ENCODE assay signal across 8 cellular contexts in genomic region chr1:84504580-84505021, GRCh38. TPM values are rescaled to one million over a fixed set of nuclear protein-coding genes. Genes with fewer than 3 reads are reported as not detected.
DNase-seq lines count a peak whose midpoint lies in the region; ATAC-seq and TF ChIP-seq lines count a peak whose summit lies in the region.

No MANE protein-coding gene starts in this region.

- 13 to 19% (median 15%) methylated on average over 6 of the region's 6 CpGs for WGBS in heart left ventricle, 4 donors
- WGBS in SK-N-SH (ENCODE audit: low lambda C conversion rate) = 19% methylated on average over 6 of the region's 6 CpGs

- H3K36me3 Mint-ChIP-seq in progenitor cell of endocrine pancreas (ENCODE audit: insufficient read depth) = peaks cover 23% of the 10 kb centered on the region

- H3K27me3 Mint-ChIP-seq in progenitor cell of endocrine pancreas = no peaks in the 10 kb centered on the region

- H3K4me3 Mint-ChIP-seq in progenitor cell of endocrine pancreas (ENCODE audit: low read depth) = peak overlapping the region; percentile 93

- H3K27ac ChIP-seq in heart left ventricle (peak overlapping the region; percentile 89 to 99 (median 96)), SK-N-SH (ENCODE audit: low read depth in 2 of 2, low read length in 1 of 2) (peak overlapping the region; percentile 94 to 99)

- peaks cover 53% of the 10 kb centered on the region for H4K20me1 ChIP-seq in SK-N-SH (ENCODE audit: insufficient read depth)

- H3K4me1 Mint-ChIP-seq in progenitor cell of endocrine pancreas (ENCODE audit: low read depth) = peaks cover 26% of the 10 kb centered on the region

- ATAC-seq in heart left ventricle = no peak
- ATAC-seq in left cardiac atrium = no peak
- ATAC-seq in HG03378 (IDR thresholded peaks at IDR 0.05; ENCODE audit: unreplicated experiment) = no peak

- peak overlapping the region; percentile 86 for H3K4me2 ChIP-seq in SK-N-SH

- no peak for TF ChIP-seq CTCF in heart left ventricle (IDR thresholded peaks at IDR 0.05)
- TF ChIP-seq CTCF in SK-N-SH (IDR thresholded peaks at IDR 0.05) = peak; percentile 29; the same call in 1 of the 2 replicates
- TF ChIP-seq CTCF in progenitor cell of endocrine pancreas (IDR thresholded peaks at IDR 0.05; ENCODE audit: unreplicated experiment) = no peak

- H3K27me3 ChIP-seq in heart left ventricle (no peaks in the 10 kb centered on the region), SK-N-SH (ENCODE audit: insufficient read depth) (no peaks in the 10 kb centered on the region)

- intact Hi-C loops in heart left ventricle (cut with DNase I) (loop anchor here in 7 of 10 donors (2.0 to 10.0 kb wide), 8 partner anchors 16 to 210 kb away; partner anchors contain the start of genes CTBS (in 5 of the 7) and RPF1 (in 1 of the 7)), left cardiac atrium (cut with DNase I) (loop anchor here in 1 of 2 donors (5.0 kb wide), 1 partner anchor 68 kb away; the partner anchor contains the start of gene CTBS)

- CTCF ChIA-PET in SK-N-SH (lab: Yijun Ruan, JAX) = interaction anchor here (0.7 to 4.2 kb wide), 7 partner anchors 23 to 440 kb away, joined by 3 to 28 read pairs (median 3); no protein-coding TSS in a partner anchor

- TF ChIP-seq RAD21 in SK-N-SH (IDR thresholded peaks at IDR 0.05; ENCODE audit: low read length) = no peak

- POLR2A ChIA-PET in SK-N-SH (lab: Yijun Ruan, JAX) = interaction anchor here (0.7 kb wide), 1 partner anchor 341 kb away, joined by 3 read pairs; no protein-coding TSS in a partner anchor

- H3K36me3 ChIP-seq in heart left ventricle (peaks cover 0 to 25% (median 19%) of the 10 kb centered on the region in 9 donors), SK-N-SH (replicated peaks in 1 of 2; ENCODE audit: control insufficient read depth in 1 of 2, insufficient read depth in 2 of 2, low read length in 1 of 2) (peaks cover 18 to 32% of the 10 kb centered on the region in 2 experiments)

- H3K4me3 ChIP-seq in heart left ventricle (peak overlapping the region; percentile 47 to 91 (median 82)), SK-N-SH (ENCODE audit: low read depth in 2 of 2, low read length in 1 of 2) (peak overlapping the region; percentile 71 to 81)

- H3K79me2 ChIP-seq in SK-N-SH (ENCODE audit: insufficient read depth) = peaks cover 76% of the 10 kb centered on the region

- no peak for DNase-seq in heart left ventricle
- DNase-seq in left cardiac atrium = no peak
- DNase-seq in SK-N-SH = peak; percentile 23
- peak; percentile 49 for DNase-seq in fibroblast of gingiva (ENCODE audit: low read depth)
- no peak for DNase-seq in progenitor cell of endocrine pancreas (ENCODE audit: low spot score, unreplicated experiment)
- DNase-seq in SW480 (ENCODE audit: low spot score) = no peak
- DNase-seq in NOMO-1 treated with DMSO at 0.1 percent for 48 hours (lab: John Stamatoyannopoulos, UW; ENCODE audit: unreplicated experiment) = no peak

- peaks cover 3% of the 10 kb centered on the region for H3F3A ChIP-seq in SK-N-SH (replicated peaks; ENCODE audit: insufficient read depth)

- H3K27ac Mint-ChIP-seq in progenitor cell of endocrine pancreas = peak overlapping the region; percentile 98

- H3K9me3 Mint-ChIP-seq in progenitor cell of endocrine pancreas (ENCODE audit: low read depth) = peaks cover 11% of the 10 kb centered on the region

- no peak for TF ChIP-seq POLR2A in heart left ventricle (IDR thresholded peaks at IDR 0.05)

- no peak overlapping the region for H2AFZ ChIP-seq in SK-N-SH (ENCODE audit: low read depth)

- H3K9me3 ChIP-seq in heart left ventricle (peaks cover 0 to 12% (median 0%) of the 10 kb centered on the region in 12 donors), SK-N-SH (0 out of 2 replicates have a peak, but pooled peaks cover 8% of the 10 kb centered on the region)

- no peak for TF ChIP-seq EP300 in SK-N-SH (IDR thresholded peaks at IDR 0.05; ENCODE audit: borderline replicate concordance in 1 of 2, low read depth in 1 of 2, low read length in 1 of 2)

- H3K4me1 ChIP-seq in heart left ventricle (peaks cover 5 to 66% (median 44%) of the 10 kb centered on the region in 12 donors), SK-N-SH (ENCODE audit: control insufficient read depth in 1 of 2, insufficient read depth in 2 of 2, low read depth in 1 of 2, low read length in 1 of 2) (peaks cover 8 to 21% of the 10 kb centered on the region in 2 experiments; a peak in 3 of 4 replicates)

- no peaks in the 10 kb centered on the region for H3K9me2 ChIP-seq in SK-N-SH

- peak overlapping the region; percentile 93 for H3K9ac ChIP-seq in SK-N-SH

TF ChIP-seq in SK-N-SH, 30 proteins besides CTCF, POLR2A, EP300 and RAD21:
- TF ChIP-seq MXI1 (IDR thresholded peaks at IDR 0.05; ENCODE audit: low read depth, low read length) (0 out of 2 replicates have a peak, but pooled peaks have one; percentile 19), PBX3 (IDR thresholded peaks at IDR 0.05) (no peak), SIN3A (IDR thresholded peaks at IDR 0.05; ENCODE audit: borderline replicate concordance, low read depth, low read length) (0 out of 2 replicates have a peak, but pooled peaks have one; percentile 42), RCOR1 (IDR thresholded peaks at IDR 0.05; ENCODE audit: low read length) (no peak)

RNA-seq across cellular contexts. Expression of gene SPATA1, which starts 1.6 kb away (rescaled TPM):
- total RNA-seq in heart left ventricle (1 to 10 TPM in 6 of 9 donors, under 1 TPM in 2, not detected in 1; 0.82 to 2.0 (median 1.2) TPM), left cardiac atrium (1 to 10 TPM in 1 of 2 donors, under 1 TPM in 1; 0.77 to 2.2 TPM), progenitor cell of endocrine pancreas (1.9 and 2.5 TPM in 2 replicates)
- polyA plus RNA-seq in heart left ventricle (under 1 TPM in 1 of 2 donors, not detected in 1; 0.19 TPM), SK-N-SH (2012; rRNA removed) (1.2 and 1.6 TPM in 2 replicates)
- polyA plus RNA-seq in SK-N-SH (2012; cell fraction: cytosol; rRNA removed) = 0.72 and 0.73 TPM in 2 replicates
- polyA plus RNA-seq in SK-N-SH (2012; cell fraction: nucleus; rRNA removed) = 2.6 TPM in 2 replicates

RNA-seq across cellular contexts. Expression of gene GNG5, which starts 1.8 kb away (rescaled TPM):
- total RNA-seq in heart left ventricle (100 to 1,000 TPM; 129 to 217 (median 160) TPM), left cardiac atrium (100 to 1,000 TPM; 141 to 155 TPM), progenitor cell of endocrine pancreas (189 and 210 TPM in 2 replicates)
- polyA plus RNA-seq in heart left ventricle (100 to 1,000 TPM; 262 to 299 TPM), SK-N-SH (2012; rRNA removed) (67.0 and 104 TPM in 2 replicates)
- polyA plus RNA-seq in SK-N-SH (2012; cell fraction: cytosol; rRNA removed) = 120 and 122 TPM in 2 replicates
- polyA plus RNA-seq in SK-N-SH (2012; cell fraction: nucleus; rRNA removed) = 30.2 and 33.5 TPM in 2 replicates

RNA-seq across cellular contexts. Expression of gene RPF1, which starts 25.5 kb away (rescaled TPM):
- 10 to 100 TPM; 30.3 to 63.9 (median 34.5) TPM for total RNA-seq in heart left ventricle
- polyA plus RNA-seq in heart left ventricle = 10 to 100 TPM; 23.9 to 66.8 TPM
- total RNA-seq in left cardiac atrium = 10 to 100 TPM; 28.5 to 32.1 TPM
- polyA plus RNA-seq in SK-N-SH (2012; rRNA removed) = 22.6 and 27.1 TPM in 2 replicates
- 34.6 and 45.8 TPM in 2 replicates for polyA plus RNA-seq in SK-N-SH (2012; cell fraction: cytosol; rRNA removed)
- 8.4 and 17.0 TPM in 2 replicates for polyA plus RNA-seq in SK-N-SH (2012; cell fraction: nucleus; rRNA removed)
- 40.5 and 42.6 TPM in 2 replicates for total RNA-seq in progenitor cell of endocrine pancreas

Comparison
In these comparisons a context has a peak if more than half of its experiments do, and no peak if none do; other contexts are left out.
1. DNase-seq: peak in SK-N-SH (single experiment) and fibroblast of gingiva (single experiment); none in heart left ventricle (0 of 5), left cardiac atrium (single experiment), progenitor cell of endocrine pancreas (single experiment), SW480 (single experiment) and NOMO-1 treated with DMSO at 0.1 percent for 48 hours (single experiment).